ENCODE assay signal across 9 cellular contexts in genomic region chr1:26694185-26694572, GRCh38. TPM values are rescaled to one million over a fixed set of nuclear protein-coding genes. Genes with fewer than 3 reads are reported as not detected.
DNase-seq lines count a peak whose midpoint lies in the region; ATAC-seq and TF ChIP-seq lines count a peak whose summit lies in the region.
"Had no signal": no experiment of that assay in that cellular context is flagged by ENCODE, and none has a peak within 500 bp of the region (broad histone marks: within the 10 kb centered on the region; RNA-seq: fewer than 3 reads in every experiment).

No MANE protein-coding gene starts in this region.

- H3K4me1 ChIP-seq in HCT116 (ENCODE audit: control insufficient read depth in 1 of 2, insufficient read depth in 2 of 2, low read length in 2 of 2): peaks cover 26 to 68% of the 10 kb centered on the region in 2 experiments
- peaks cover 27 to 76% (median 67%) of the 10 kb centered on the region in 6 donors for H3K4me1 ChIP-seq in spleen

- no peaks in the 10 kb centered on the region for H3K36me3 Mint-ChIP-seq in glutamatergic neuron (ENCODE audit: unreplicated experiment)

- BruUV-seq in HCT116 (replicated peaks; lab: Mats Ljungman, UMichigan): no TSS peak

- peaks cover 17% of the 10 kb centered on the region for H3K4me1 Mint-ChIP-seq in glutamatergic neuron (ENCODE audit: low read depth, unreplicated experiment)

- CTCF ChIA-PET in HCT116 (lab: Charles Lee): interaction anchor here (2.3 to 4.3 kb wide), 3 partner anchors 17 to 94 kb away, joined by 11 to 33 read pairs (median 19); partner anchors contain the start of gene PIGV

- peak overlapping the region; percentile 94 for H3K27ac ChIP-seq in HCT116 (ENCODE audit: low read depth, low read length)
- peak overlapping the region; percentile 80 for H3K27ac ChIP-seq in SU-DHL-6 (ENCODE audit: low read depth, low read length)
- H3K27ac ChIP-seq in spleen: peak overlapping the region in 7 of 8 donors; percentile 92 to 99 (median 99)

- no peak for TF ChIP-seq RAD21 in HCT116 (IDR thresholded peaks at IDR 0.05; ENCODE audit: low read depth)

- ATAC-seq in HCT116: no peak

- RAD21 ChIA-PET in HCT116 (lab: Charles Lee; ENCODE audit: low non-redundant PET in 1 of 2, low total read pairs in 2 of 2, uncharacterized antibody in 2 of 2, unreplicated experiment in 2 of 2): interaction anchor here in 1 of 2 experiments (1.2 kb wide), 1 partner anchor 17 kb away, joined by 4 read pairs; no protein-coding TSS in a partner anchor

- peaks cover 39% of the 10 kb centered on the region for H3K79me2 ChIP-seq in HCT116 (ENCODE audit: insufficient read depth, low read length)
- peaks cover 28% of the 10 kb centered on the region for H3K79me2 ChIP-seq in SU-DHL-6 (ENCODE audit: insufficient read depth, low read length)

- in situ Hi-C loops in GM13977 (cut with MboI; ENCODE audit: low pct_unique_long_range_greater_than_20kb, low sequenced_read_pairs, unreplicated experiment): no loop called here

- H3K9me3 ChIP-seq in HCT116 (ENCODE audit: control insufficient read depth in 1 of 2, insufficient read depth in 1 of 2, low read depth in 1 of 2, low read length in 2 of 2): no peaks in the 10 kb centered on the region
- H3K9me3 ChIP-seq in SU-DHL-6 (ENCODE audit: insufficient read depth, low read length): no peaks in the 10 kb centered on the region
- no peaks in the 10 kb centered on the region for H3K9me3 ChIP-seq in spleen

- intact Hi-C loops in HCT116 (cut with micrococcal nuclease) (loop anchor here (10.0 kb wide), 1 partner anchor 171 kb away; the partner anchor contains the start of gene SFN), spleen (cut with DNase I; ENCODE audit: low total_unique reads) (loop anchor here (10.0 kb wide), 1 partner anchor 51 kb away; no protein-coding TSS in a partner anchor)

- H3K4me3 Mint-ChIP-seq in glutamatergic neuron (ENCODE audit: unreplicated experiment): peak overlapping the region; percentile 99

- no peak for TF ChIP-seq POLR2A in HCT116 (IDR thresholded peaks at IDR 0.05; ENCODE audit: borderline replicate concordance, extremely low read depth, insufficient read depth, insufficient read length)
- no peak for TF ChIP-seq POLR2A in spleen (IDR thresholded peaks at IDR 0.05)

- peak overlapping the region; percentile 14 for H3K27ac Mint-ChIP-seq in glutamatergic neuron (ENCODE audit: unreplicated experiment)

- peaks cover 7% of the 10 kb centered on the region for H3K27me3 Mint-ChIP-seq in glutamatergic neuron (ENCODE audit: unreplicated experiment)

- DNase-seq in HCT116 (ENCODE audit: low read depth, low spot score) (no peak), glutamatergic neuron (no peak), spleen (no peak), GM13977 (ENCODE audit: low spot score) (no peak), dedifferentiated amniotic fluid mesenchymal stem cell (ENCODE audit: extremely low spot score) (no peak), NCI-H128 (lab: John Stamatoyannopoulos, UW; ENCODE audit: unreplicated experiment) (no peak), middle frontal gyrus (ENCODE audit: extremely low spot score, low spot score) (no peak)
- DNase-seq: NCI-H510A had no signal

- H3K9ac ChIP-seq in HCT116 (ENCODE audit: low read length): peak overlapping the region; percentile 79
- peak overlapping the region; percentile 93 for H3K9ac ChIP-seq in SU-DHL-6 (ENCODE audit: low read length)

- peaks cover 34% of the 10 kb centered on the region for H3F3A ChIP-seq in SU-DHL-6 (ENCODE audit: insufficient read depth)

- peaks cover 9% of the 10 kb centered on the region for H3K9me3 Mint-ChIP-seq in glutamatergic neuron (ENCODE audit: unreplicated experiment)

- H3K4me3 ChIP-seq in HCT116 (replicated peaks in 1 of 2; ENCODE audit: low read depth in 1 of 2, low read length in 2 of 2): peak overlapping the region in 1 of 2 experiments; percentile 64; a peak in 1 of 4 replicates
- H3K4me3 ChIP-seq in SU-DHL-6 (ENCODE audit: insufficient read depth, low read length, poor library complexity, severe bottlenecking): peak overlapping the region; percentile 61
- peak overlapping the region in 2 of 8 donors; percentile 60 to 95 for H3K4me3 ChIP-seq in spleen

- TF ChIP-seq CTCF in HCT116 (IDR thresholded peaks at IDR 0.05 in 2 of 3, conservative IDR thresholded peaks at IDR 0.05 in 1 of 3; ENCODE audit: borderline replicate concordance in 1 of 3, insufficient read depth in 1 of 3, low read depth in 2 of 3, low read length in 2 of 3): no peak
- no peak for TF ChIP-seq CTCF in SU-DHL-6 (IDR thresholded peaks at IDR 0.05; ENCODE audit: insufficient read depth, low read length, poor library complexity, severe bottlenecking)
- TF ChIP-seq CTCF in glutamatergic neuron (IDR thresholded peaks at IDR 0.05; ENCODE audit: partially characterized antibody, unreplicated experiment): no peak
- TF ChIP-seq CTCF in spleen (IDR thresholded peaks at IDR 0.05 in 8 of 11, conservative IDR thresholded peaks at IDR 0.05 in 3 of 11): no peak
- TF ChIP-seq CTCF in GM13977 (IDR thresholded peaks at IDR 0.05; ENCODE audit: extremely low read depth, insufficient read depth, missing control alignments): no peak

- POLR2A ChIA-PET in HCT116 (lab: Charles Lee): interaction anchor here (1.2 to 3.5 kb wide), 3 partner anchors 10 to 50 kb away, joined by 3 to 21 read pairs (median 6); no protein-coding TSS in a partner anchor

- H4K20me1 ChIP-seq in HCT116 (ENCODE audit: insufficient read depth): peaks cover 4% of the 10 kb centered on the region; the same call in 1 of the 2 replicates
- peaks cover 9% of the 10 kb centered on the region for H4K20me1 ChIP-seq in SU-DHL-6 (ENCODE audit: low read depth, low read length)

- H3K27me3 ChIP-seq in HCT116 (ENCODE audit: insufficient read depth, low read length) (no peaks in the 10 kb centered on the region), SU-DHL-6 (ENCODE audit: low read length) (no peaks in the 10 kb centered on the region), spleen (replicated peaks in 1 of 7) (peaks cover 0 to 3% (median 0%) of the 10 kb centered on the region in 7 donors)

- no peaks in the 10 kb centered on the region for H3K36me3 ChIP-seq in HCT116 (ENCODE audit: control insufficient read depth in 1 of 2, insufficient read depth in 2 of 2, low read length in 2 of 2)
- 0 out of 2 replicates have a peak, but pooled peaks cover 3% of the 10 kb centered on the region for H3K36me3 ChIP-seq in SU-DHL-6 (ENCODE audit: low read length)
- H3K36me3 ChIP-seq in spleen: no peaks in the 10 kb centered on the region

- 65 to 88% (median 75%) methylated on average over 2 of the region's 2 CpGs for WGBS in spleen, 5 donors

- H3K4me2 ChIP-seq in HCT116 (ENCODE audit: low read length) (peak overlapping the region; percentile 87), SU-DHL-6 (ENCODE audit: low read depth, low read length, poor library complexity, severe bottlenecking) (peak overlapping the region; percentile 83)

- H2AFZ ChIP-seq in HCT116 (ENCODE audit: low read depth, low read length, poor library complexity, severe bottlenecking): no peak overlapping the region
- peak overlapping the region; percentile 7 for H2AFZ ChIP-seq in SU-DHL-6 (ENCODE audit: low read depth, low read length, severe bottlenecking)

- no peaks in the 10 kb centered on the region for H3K9me2 ChIP-seq in HCT116 (ENCODE audit: insufficient read depth)
- H3K9me2 ChIP-seq in SU-DHL-6 (replicated peaks; ENCODE audit: insufficient read depth, low read length): no peaks in the 10 kb centered on the region

TF ChIP-seq in HCT116, 20 proteins besides CTCF, POLR2A, EP300 and RAD21:
- 0 out of 2 replicates have a peak, but pooled peaks have one; percentile 13 for TF ChIP-seq ZFX (IDR thresholded peaks at IDR 0.05)
- no peak for TF ChIP-seq SP1 (IDR thresholded peaks at IDR 0.05; ENCODE audit: low read depth)
TF ChIP-seq in HCT116: peak in this region for 1.

RNA-seq across cellular contexts. Expression of gene ARID1A, which starts 1.6 kb away (rescaled TPM):
- total RNA-seq in HCT116 (2021; ENCODE audit: unreplicated experiment) (62.8 TPM), glutamatergic neuron (ENCODE audit: unreplicated experiment) (187 TPM), spleen (100 to 1,000 TPM in 3 of 7 donors, 10 to 100 TPM in 4; 86.0 to 121 (median 97.4) TPM)
- polyA plus RNA-seq in HCT116 (2012): 55.1 and 56.3 TPM in 2 replicates
- 10 to 100 TPM in 2 of 3 donors, 1 to 10 TPM in 1; 9.8 to 24.2 (median 14.6) TPM for polyA plus RNA-seq in spleen
